In the genomic region with DNA sequence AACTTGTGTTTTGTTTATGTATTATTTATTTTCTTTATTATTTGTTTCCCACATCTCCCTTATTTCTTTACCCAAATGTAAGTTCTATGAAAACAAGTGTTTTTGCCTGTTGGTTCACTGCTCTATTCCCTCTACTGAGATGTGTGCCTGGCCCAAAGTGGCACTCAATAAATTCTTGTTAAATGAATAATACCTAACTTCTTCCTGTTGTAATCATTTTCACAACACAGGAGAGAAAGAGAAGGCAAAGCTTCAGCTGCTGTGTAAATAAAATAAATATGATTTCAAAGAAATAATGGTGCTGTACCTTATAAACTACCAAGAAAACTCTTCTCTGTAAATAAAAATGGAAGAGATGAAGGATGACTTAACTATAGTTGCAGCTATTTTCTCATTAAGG, we compare ENCODE assay signal across 23 cellular contexts.
"Had no signal": no experiment of that assay in that cellular context is flagged by ENCODE, and none has a peak within 500 bp of the region (broad histone marks: within the 10 kb centered on the region; RNA-seq: fewer than 3 reads in every experiment).

No MANE protein-coding gene starts in this region.

- DNase-seq: activated CD4-positive, alpha-beta memory T cell treated with anti-CD3 and anti-CD28 coated beads for 36 hours; activated CD4-positive, alpha-beta T cell treated with anti-CD3 and anti-CD28 coated beads for 36 hours; activated CD4-positive, alpha-beta T cell treated with anti-CD3 and anti-CD28 coated beads, Interleukin-2, amount 10 ng/mL, durations not matched to agents 24 days and 14 days; activated CD4-positive, CD25-positive, alpha-beta regulatory T cell; activated CD4-positive, CD25-positive, alpha-beta regulatory T cell treated with anti-CD3 and anti-CD28 coated beads, Interleukin-2, amount 50 U/mL, for 72 hours; activated CD8-positive, alpha-beta memory T cell treated with anti-CD3 and anti-CD28 coated beads, Interleukin-2, amount 10 ng/mL, durations not matched to agents 7 days and 5 days; activated CD8-positive, alpha-beta memory T cell treated with anti-CD3 and anti-CD28 coated beads, Interleukin-2, amount 50 U/mL, for 4 hours; activated CD8-positive, alpha-beta T cell treated with anti-CD3 and anti-CD28 coated beads, Interleukin-2, amount 10 ng/mL, durations not matched to agents 7 days and 5 days; activated effector memory CD4-positive, alpha-beta T cell treated with anti-CD3 and anti-CD28 coated beads, Interleukin-2, amount 50 U/mL, for 16 hours; activated naive CD4-positive, alpha-beta T cell treated with anti-CD3 and anti-CD28 coated beads for 36 hours; activated naive CD8-positive, alpha-beta T cell treated with anti-CD3 and anti-CD28 coated beads for 36 hours; activated naive CD8-positive, alpha-beta T cell treated with anti-CD3 and anti-CD28 coated beads, Interleukin-2, amount 50 U/mL, for 24 hours; activated T-cell treated with anti-CD3 and anti-CD28 coated beads, Interleukin-2, amount 50 U/mL, for 1 hour; activated T-cell treated with anti-CD3 and anti-CD28 coated beads, Interleukin-2, amount 50 U/mL, for 48 hours; adrenal gland; amygdala; aorta; body of pancreas; caudate nucleus; colonic mucosa; effector CD8-positive, alpha-beta T cell; head of caudate nucleus; T-helper 2 cell had no signal

- ATAC-seq: activated CD4-positive, alpha-beta T cell treated with anti-CD3 and anti-CD28 coated beads for 36 hours; activated CD8-positive, alpha-beta memory T cell treated with anti-CD3 and anti-CD28 coated beads, Interleukin-2, amount 10 ng/mL, durations not matched to agents 7 days and 5 days; activated CD8-positive, alpha-beta T cell treated with anti-CD3 and anti-CD28 coated beads, Interleukin-2, amount 10 ng/mL, durations not matched to agents 7 days and 5 days; activated naive CD8-positive, alpha-beta T cell treated with anti-CD3 and anti-CD28 coated beads, Interleukin-2, amount 50 U/mL, for 24 hours; body of pancreas had no signal
